In genomic region chr2:236639461-236639860, GRCh38 we compare ENCODE assay signal across 13 cellular contexts.
DNase-seq lines count a peak whose midpoint lies in the region; ATAC-seq, FAIRE-seq and TF ChIP-seq lines count a peak whose summit lies in the region.
"Had no signal": no experiment of that assay in that cellular context is flagged by ENCODE, and none has a peak within 500 bp of the region (broad histone marks: within the 10 kb centered on the region; RNA-seq: fewer than 3 reads in every experiment).

No MANE protein-coding gene starts in this region.

- H3K27me3 ChIP-seq in Karpas-422 (ENCODE audit: low read length), result no peaks in the 10 kb centered on the region
- H3K27me3 ChIP-seq: BLaER1 treated with 17β-estradiol and CSF1 and Interleukin-3, amounts not matched to agents 10 nM and 100 nM had no signal

- H4K20me1 ChIP-seq in Karpas-422 (ENCODE audit: insufficient read depth, low read depth, low read length), result no peaks in the 10 kb centered on the region
- H4K20me1 ChIP-seq: BLaER1 treated with 17β-estradiol and CSF1 and Interleukin-3, amounts not matched to agents 10 nM and 100 nM had no signal

- no peak overlapping the region for H2AFZ ChIP-seq in Karpas-422 (ENCODE audit: low read length)

- no peak overlapping the region for H3K9ac ChIP-seq in Karpas-422 (ENCODE audit: low read length)
- H3K9ac ChIP-seq: BLaER1 treated with 17β-estradiol and CSF1 and Interleukin-3, amounts not matched to agents 10 nM and 100 nM had no signal

- H3K27ac Mint-ChIP-seq in activated CD4-positive, alpha-beta memory T cell treated with anti-CD3 and anti-CD28 coated beads, Interleukin-2, amount 10 ng/mL, durations not matched to agents 7 days and 5 days, result no peak overlapping the region
- no peak overlapping the region for H3K27ac Mint-ChIP-seq in activated CD4-positive, alpha-beta memory T cell treated with anti-CD3 and anti-CD28 coated beads for 36 hours
- H3K27ac Mint-ChIP-seq: CD4-positive, CD25-positive, alpha-beta regulatory T cell had no signal

- H3K79me2 ChIP-seq in Karpas-422 (ENCODE audit: low read length), result no peaks in the 10 kb centered on the region

- CTCF ChIA-PET in activated CD4-positive, alpha-beta memory T cell treated with anti-CD3 and anti-CD28 coated beads, Interleukin-2, amount 10 ng/mL, durations not matched to agents 7 days and 5 days (lab: Charles Lee), result no interaction called here
- CTCF ChIA-PET in activated CD4-positive, alpha-beta memory T cell treated with anti-CD3 and anti-CD28 coated beads for 36 hours (lab: Charles Lee), result no interaction called here

- no peak for FAIRE-seq in GM19239 (lab: Jason Lieb, UNC)

- H3K4me1 Mint-ChIP-seq in activated CD4-positive, alpha-beta memory T cell treated with anti-CD3 and anti-CD28 coated beads, Interleukin-2, amount 10 ng/mL, durations not matched to agents 7 days and 5 days, result no peaks in the 10 kb centered on the region
- no peaks in the 10 kb centered on the region for H3K4me1 Mint-ChIP-seq in activated CD4-positive, alpha-beta memory T cell treated with anti-CD3 and anti-CD28 coated beads for 36 hours (ENCODE audit: low read depth)
- H3K4me1 Mint-ChIP-seq: CD4-positive, CD25-positive, alpha-beta regulatory T cell had no signal

- intact Hi-C loops in activated CD4-positive, alpha-beta memory T cell treated with anti-CD3 and anti-CD28 coated beads for 36 hours (cut with micrococcal nuclease), result no loop called here
- intact Hi-C loops in posterior vena cava (cut with DNase I), result no loop called here

- H3K4me3 Mint-ChIP-seq in activated CD4-positive, alpha-beta memory T cell treated with anti-CD3 and anti-CD28 coated beads, Interleukin-2, amount 10 ng/mL, durations not matched to agents 7 days and 5 days, result no peak overlapping the region
- H3K4me3 Mint-ChIP-seq in activated CD4-positive, alpha-beta memory T cell treated with anti-CD3 and anti-CD28 coated beads for 36 hours, result no peak overlapping the region
- H3K4me3 Mint-ChIP-seq: CD4-positive, CD25-positive, alpha-beta regulatory T cell had no signal

- H3K27me3 Mint-ChIP-seq in activated CD4-positive, alpha-beta memory T cell treated with anti-CD3 and anti-CD28 coated beads, Interleukin-2, amount 10 ng/mL, durations not matched to agents 7 days and 5 days, result peaks cover 12% of the 10 kb centered on the region
- peaks cover 6% of the 10 kb centered on the region for H3K27me3 Mint-ChIP-seq in activated CD4-positive, alpha-beta memory T cell treated with anti-CD3 and anti-CD28 coated beads for 36 hours
- H3K27me3 Mint-ChIP-seq: CD4-positive, CD25-positive, alpha-beta regulatory T cell had no signal

- TF ChIP-seq CTCF in coronary artery (IDR thresholded peaks at IDR 0.05), result no peak

- H3K36me3 ChIP-seq in Karpas-422 (ENCODE audit: insufficient read depth, low read length), result no peaks in the 10 kb centered on the region
- H3K36me3 ChIP-seq: BLaER1 treated with 17β-estradiol and CSF1 and Interleukin-3, amounts not matched to agents 10 nM and 100 nM had no signal

- H3K4me3 ChIP-seq in coronary artery (no peak overlapping the region), Karpas-422 (ENCODE audit: low read length) (no peak overlapping the region)
- H3K4me3 ChIP-seq: BLaER1 treated with 17β-estradiol and CSF1 and Interleukin-3, amounts not matched to agents 10 nM and 100 nM had no signal

- H3K27ac ChIP-seq in coronary artery (no peak overlapping the region), Karpas-422 (ENCODE audit: low read length) (no peak overlapping the region)
- H3K27ac ChIP-seq: BLaER1 treated with 17β-estradiol and CSF1 and Interleukin-3, amounts not matched to agents 10 nM and 100 nM had no signal

- POLR2A ChIA-PET in activated CD4-positive, alpha-beta memory T cell treated with anti-CD3 and anti-CD28 coated beads, Interleukin-2, amount 10 ng/mL, durations not matched to agents 7 days and 5 days (lab: Charles Lee), result no interaction called here
- POLR2A ChIA-PET in activated CD4-positive, alpha-beta memory T cell treated with anti-CD3 and anti-CD28 coated beads for 36 hours (lab: Charles Lee), result no interaction called here

- H3K9me3 ChIP-seq in Karpas-422 (ENCODE audit: low read length), result no peaks in the 10 kb centered on the region

- peak; percentile 9 for DNase-seq in activated CD4-positive, alpha-beta memory T cell treated with anti-CD3 and anti-CD28 coated beads, Interleukin-2, amount 10 ng/mL, durations not matched to agents 7 days and 5 days
- DNase-seq in activated CD4-positive, alpha-beta memory T cell treated with anti-CD3 and anti-CD28 coated beads for 36 hours, result no peak
- DNase-seq in coronary artery (ENCODE audit: low spot score) (peak; percentile 12), posterior vena cava (ENCODE audit: low spot score) (peak; percentile 24), GM19239 (ENCODE audit: insufficient read length, low spot score) (no peak), Karpas-422 (no peak)
- DNase-seq: ACHN; CD4-positive, CD25-positive, alpha-beta regulatory T cell; DMS53; GF-D8 had no signal

- no peaks in the 10 kb centered on the region for H3K9me2 ChIP-seq in Karpas-422 (replicated peaks; ENCODE audit: insufficient read depth, low read length)

- no peak overlapping the region for H3K4me2 ChIP-seq in Karpas-422 (ENCODE audit: low read depth, low read length, poor library complexity, severe bottlenecking)
- H3K4me2 ChIP-seq: BLaER1 treated with 17β-estradiol and CSF1 and Interleukin-3, amounts not matched to agents 10 nM and 100 nM had no signal

- H3K4me1 ChIP-seq in Karpas-422 (ENCODE audit: low read length), result no peaks in the 10 kb centered on the region
- H3K4me1 ChIP-seq: BLaER1 treated with 17β-estradiol and CSF1 and Interleukin-3, amounts not matched to agents 10 nM and 100 nM had no signal

- H3K36me3 Mint-ChIP-seq in activated CD4-positive, alpha-beta memory T cell treated with anti-CD3 and anti-CD28 coated beads, Interleukin-2, amount 10 ng/mL, durations not matched to agents 7 days and 5 days (ENCODE audit: low read depth), result no peaks in the 10 kb centered on the region
- no peaks in the 10 kb centered on the region for H3K36me3 Mint-ChIP-seq in activated CD4-positive, alpha-beta memory T cell treated with anti-CD3 and anti-CD28 coated beads for 36 hours
- H3K36me3 Mint-ChIP-seq: CD4-positive, CD25-positive, alpha-beta regulatory T cell had no signal

- ATAC-seq in HG02798 (IDR thresholded peaks at IDR 0.05; ENCODE audit: poor library complexity, unreplicated experiment), result no peak
- ATAC-seq: HCT116 had no signal

- H3K9me3 Mint-ChIP-seq in activated CD4-positive, alpha-beta memory T cell treated with anti-CD3 and anti-CD28 coated beads, Interleukin-2, amount 10 ng/mL, durations not matched to agents 7 days and 5 days, result peaks cover 5% of the 10 kb centered on the region
- no peaks in the 10 kb centered on the region for H3K9me3 Mint-ChIP-seq in activated CD4-positive, alpha-beta memory T cell treated with anti-CD3 and anti-CD28 coated beads for 36 hours

Comparison
In these comparisons a context has a peak if more than half of its experiments do, and no peak if none do; other contexts are left out.
1. DNase-seq: peak in activated CD4-positive, alpha-beta memory T cell treated with anti-CD3 and anti-CD28 coated beads, Interleukin-2, amount 10 ng/mL, durations not matched to agents 7 days and 5 days (single experiment), coronary artery (single experiment) and posterior vena cava (single experiment); none in activated CD4-positive, alpha-beta memory T cell treated with anti-CD3 and anti-CD28 coated beads for 36 hours (single experiment), GM19239 (single experiment) and Karpas-422 (single experiment).